12 cellular contexts compared by ENCODE assay signal in the genomic region with DNA sequence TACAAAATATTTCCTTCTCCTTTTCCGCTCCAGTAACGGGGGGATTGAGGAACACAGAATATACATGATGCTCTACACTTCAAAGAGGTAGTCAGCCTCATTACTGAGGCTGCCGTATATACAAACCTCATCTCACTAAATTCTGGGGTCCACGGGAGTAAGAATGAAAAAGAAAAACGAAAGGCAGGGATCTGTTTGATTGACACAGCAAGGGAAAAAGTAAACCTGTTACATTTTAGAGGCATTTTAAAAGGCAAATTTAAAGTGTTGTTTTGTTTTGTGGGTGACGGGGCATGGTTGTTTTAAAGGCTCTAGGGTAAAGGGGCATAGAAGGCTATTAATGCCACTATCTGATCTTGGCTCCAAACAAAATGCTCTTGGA. TPM values are rescaled to one million over a fixed set of nuclear protein-coding genes. Genes with fewer than 3 reads are reported as not detected.
DNase-seq lines count a peak whose midpoint lies in the region; ATAC-seq, FAIRE-seq and TF ChIP-seq lines count a peak whose summit lies in the region.
"Had no signal": no experiment of that assay in that cellular context is flagged by ENCODE, and none has a peak within 500 bp of the region (broad histone marks: within the 10 kb centered on the region; RNA-seq: fewer than 3 reads in every experiment).

No MANE protein-coding gene starts in this region.

- no peaks in the 10 kb centered on the region for H3K36me3 ChIP-seq in BLaER1
- no peaks in the 10 kb centered on the region for H3K36me3 ChIP-seq in KMS-11 (ENCODE audit: insufficient read depth)
- no peaks in the 10 kb centered on the region for H3K36me3 ChIP-seq in H1 (ENCODE audit: control insufficient read depth in 2 of 4, insufficient read depth in 4 of 4, low read length in 3 of 4)
- no peaks in the 10 kb centered on the region for H3K36me3 ChIP-seq in neural progenitor cell

- H3K9ac ChIP-seq in BLaER1 (peak overlapping the region; percentile 52; the same call in 1 of the 2 replicates), KMS-11 (no peak overlapping the region), H1 (replicated peaks in 1 of 4; ENCODE audit: extremely low read depth in 1 of 4, low read depth in 3 of 4, low read length in 3 of 4) (no peak overlapping the region), neural progenitor cell (no peak overlapping the region)

- H2BK5ac ChIP-seq in H1 (ENCODE audit: low read depth, low read length) = no peak overlapping the region

- peaks cover 26% of the 10 kb centered on the region for H3K27me3 Mint-ChIP-seq in neural progenitor cell (ENCODE audit: insufficient read depth, low read depth)
- peaks cover 52% of the 10 kb centered on the region for H3K27me3 Mint-ChIP-seq in stimulated activated memory B cell treated with anti-CD40 and anti-IgM and Interleukin-4, amounts not matched to agents 10 μg/mL and 1 μg/mL and 100 μg/mL, for 72 hours

- POLR2A ChIA-PET in H1 (lab: Charles Lee; ENCODE audit: partially characterized antibody) = interaction anchor here (1.2 kb wide), 1 partner anchor 14 kb away, joined by 5 read pairs; no protein-coding TSS in a partner anchor

- peaks cover 40% of the 10 kb centered on the region for H3K23me2 ChIP-seq in H1 (ENCODE audit: low read depth, low read length)

- H3K4me2 ChIP-seq in BLaER1 (peak overlapping the region; percentile 69), KMS-11 (0 out of 2 replicates have a peak overlapping the region, but pooled peaks have one; percentile 77), H1 (ENCODE audit: insufficient read depth in 1 of 2, low read depth in 2 of 2, low read length in 2 of 2) (peak overlapping the region; percentile 99), neural progenitor cell (peak overlapping the region; percentile 83)

- no peak overlapping the region for H3K23ac ChIP-seq in H1 (ENCODE audit: insufficient read length)

- no peak for TF ChIP-seq POLR2A in H1 (IDR thresholded peaks at IDR 0.05; ENCODE audit: control extremely low read depth in 1 of 2, low read depth in 2 of 2, low read length in 2 of 2)

- peaks cover 31% of the 10 kb centered on the region for H3K27me3 ChIP-seq in BLaER1
- H3K27me3 ChIP-seq in KMS-11 (ENCODE audit: insufficient read depth, low read depth) = no peaks in the 10 kb centered on the region
- H3K27me3 ChIP-seq in H1 (replicated peaks in 1 of 4; ENCODE audit: control insufficient read depth in 3 of 4, extremely low read depth in 1 of 4, insufficient read depth in 3 of 4, low read length in 3 of 4) = peaks cover 23 to 43% (median 41%) of the 10 kb centered on the region in 4 experiments; a peak in 6 of 7 replicates
- H3K27me3 ChIP-seq in neural progenitor cell = peaks cover 63% of the 10 kb centered on the region

- no peak for TF ChIP-seq EP300 in H1 (IDR thresholded peaks at IDR 0.05; ENCODE audit: borderline replicate concordance in 1 of 2, low read depth in 2 of 2, low read length in 2 of 2)

- H3K4me1 ChIP-seq in BLaER1 = peaks cover 32% of the 10 kb centered on the region
- peaks cover 46% of the 10 kb centered on the region for H3K4me1 ChIP-seq in KMS-11 (ENCODE audit: low read depth, poor library complexity, severe bottlenecking)
- peaks cover 0 to 12% (median 11%) of the 10 kb centered on the region in 4 experiments; a peak in 6 of 7 replicates for H3K4me1 ChIP-seq in H1 (replicated peaks in 1 of 4; ENCODE audit: control insufficient read depth in 3 of 4, insufficient read depth in 4 of 4, low read length in 3 of 4)
- peaks cover 21% of the 10 kb centered on the region for H3K4me1 ChIP-seq in neural progenitor cell

- H3K9me3 ChIP-seq in BLaER1 (peaks cover 43% of the 10 kb centered on the region), H1 (ENCODE audit: insufficient read depth in 2 of 2, low read depth in 1 of 2, low read length in 1 of 2) (no peaks in the 10 kb centered on the region), neural progenitor cell (ENCODE audit: low read depth) (no peaks in the 10 kb centered on the region)

- H3K18ac ChIP-seq in H1 (ENCODE audit: extremely low read depth, low read length) = no peak overlapping the region

- DNase-seq in H1 (ENCODE audit: low read depth in 1 of 2, low spot score in 2 of 2) = no peak
- DNase-seq in neural progenitor cell (ENCODE audit: low spot score) = no peak
- DNase-seq in HuH-7.5 (ENCODE audit: low spot score) = no peak
- no peak for DNase-seq in NCI-H526 (lab: John Stamatoyannopoulos, UW)
- DNase-seq: activated gamma-delta T cell treated with Interleukin-2 at 50 U/mL for 16 hours, NCI-H510A had no signal

- CTCF ChIA-PET in H1 (lab: Charles Lee; ENCODE audit: partially characterized antibody) = interaction anchor here (0.5 to 3.0 kb wide), 51 partner anchors 9 to 1790 kb away, joined by 3 to 11 read pairs (median 4); no protein-coding TSS in a partner anchor

- H3K27ac ChIP-seq in BLaER1 (no peak overlapping the region), KMS-11 (no peak overlapping the region), H1 (ENCODE audit: low read depth, low read length) (no peak overlapping the region), neural progenitor cell (no peak overlapping the region)
- H3K27ac ChIP-seq: VCaP had no signal

- H2AFZ ChIP-seq in KMS-11 (ENCODE audit: low read depth) (peak overlapping the region; percentile 76; the same call in 1 of the 2 replicates), H1 (ENCODE audit: low read length) (no peak overlapping the region), neural progenitor cell (replicated peaks) (no peak overlapping the region)

- no peak overlapping the region for H4K8ac ChIP-seq in H1 (ENCODE audit: extremely low read depth, insufficient read depth, low read length)

- H3K4ac ChIP-seq in H1 (replicated peaks; ENCODE audit: insufficient read length, low read depth, low read length) = no peak overlapping the region

- no peaks in the 10 kb centered on the region for H3K79me1 ChIP-seq in H1 (ENCODE audit: low read depth, low read length)

- H3K27ac Mint-ChIP-seq in neural progenitor cell = peak overlapping the region; percentile 10
- no peak overlapping the region for H3K27ac Mint-ChIP-seq in stimulated activated memory B cell treated with anti-CD40 and anti-IgM and Interleukin-4, amounts not matched to agents 10 μg/mL and 1 μg/mL and 100 μg/mL, for 72 hours

- H3K56ac ChIP-seq in H1 (replicated peaks; ENCODE audit: insufficient read length, low read depth, low read length) = peak overlapping the region; percentile 10

- no peak overlapping the region for H2BK120ac ChIP-seq in H1 (replicated peaks; ENCODE audit: low read depth, low read length)

- peaks cover 21% of the 10 kb centered on the region for H3F3A ChIP-seq in neural progenitor cell (ENCODE audit: low read depth)

- H2BK15ac ChIP-seq in H1 (ENCODE audit: low read length) = no peak overlapping the region

- no peak overlapping the region for H2BK12ac ChIP-seq in H1 (ENCODE audit: low read depth, low read length)

- no peak overlapping the region for H4K5ac ChIP-seq in H1 (ENCODE audit: insufficient read length, low read depth, low read length)

- no peaks in the 10 kb centered on the region for H3K9me3 Mint-ChIP-seq in neural progenitor cell
- H3K9me3 Mint-ChIP-seq in stimulated activated memory B cell treated with anti-CD40 and anti-IgM and Interleukin-4, amounts not matched to agents 10 μg/mL and 1 μg/mL and 100 μg/mL, for 72 hours = no peaks in the 10 kb centered on the region

- no peak for TF ChIP-seq RAD21 in H1 (IDR thresholded peaks at IDR 0.05 in 1 of 2, conservative IDR thresholded peaks at IDR 0.05 in 1 of 2; ENCODE audit: low read depth in 2 of 2, low read length in 2 of 2)

- FAIRE-seq in H1 (lab: Jason Lieb, UNC) = no peak
- FAIRE-seq: H54 had no signal

- H3K4me1 Mint-ChIP-seq in neural progenitor cell = peaks cover 39% of the 10 kb centered on the region
- no peaks in the 10 kb centered on the region for H3K4me1 Mint-ChIP-seq in stimulated activated memory B cell treated with anti-CD40 and anti-IgM and Interleukin-4, amounts not matched to agents 10 μg/mL and 1 μg/mL and 100 μg/mL, for 72 hours

- H2AK5ac ChIP-seq in H1 (ENCODE audit: low read depth, low read length) = no peak overlapping the region

- ATAC-seq in stimulated activated memory B cell treated with anti-CD40 and anti-IgM and Interleukin-4, amounts not matched to agents 10 μg/mL and 1 μg/mL and 100 μg/mL, for 72 hours = no peak
- no peak for ATAC-seq in GM21367 (IDR thresholded peaks at IDR 0.05; ENCODE audit: unreplicated experiment)

- H4K20me1 ChIP-seq in BLaER1 = no peaks in the 10 kb centered on the region
- H4K20me1 ChIP-seq in KMS-11 (ENCODE audit: insufficient read depth) = no peaks in the 10 kb centered on the region
- H4K20me1 ChIP-seq in H1 (replicated peaks in 1 of 2; ENCODE audit: control insufficient read depth in 1 of 2, insufficient read depth in 2 of 2, low read length in 2 of 2) = peaks cover 0 to 5% of the 10 kb centered on the region in 2 experiments
- H4K20me1 ChIP-seq in neural progenitor cell (ENCODE audit: low read depth) = peaks cover 7% of the 10 kb centered on the region

- H2BK20ac ChIP-seq in H1 (ENCODE audit: low read length) = no peak overlapping the region

- peak overlapping the region; percentile 61 for H3K4me3 ChIP-seq in BLaER1
- H3K4me3 ChIP-seq in KMS-11 (IDR thresholded peaks at IDR 0.05; ENCODE audit: insufficient read depth, low read depth, low read length) = no peak overlapping the region
- peak overlapping the region; percentile 25 to 67 (median 37); a peak in 6 of 8 replicates for H3K4me3 ChIP-seq in H1 (ENCODE audit: extremely low read depth in 1 of 4, insufficient read depth in 2 of 4, low read depth in 3 of 4, low read length in 4 of 4)
- H3K4me3 ChIP-seq in neural progenitor cell = peak overlapping the region; percentile 57

- no peaks in the 10 kb centered on the region for H3K79me2 ChIP-seq in KMS-11 (ENCODE audit: insufficient read depth, low read depth)
- H3K79me2 ChIP-seq in H1 (ENCODE audit: control insufficient read depth in 1 of 2, insufficient read depth in 2 of 2, low read length in 2 of 2) = no peaks in the 10 kb centered on the region
- H3K79me2 ChIP-seq in neural progenitor cell (ENCODE audit: low read depth) = no peaks in the 10 kb centered on the region

- H3K4me3 Mint-ChIP-seq in neural progenitor cell = peak overlapping the region; percentile 93
- H3K4me3 Mint-ChIP-seq in stimulated activated memory B cell treated with anti-CD40 and anti-IgM and Interleukin-4, amounts not matched to agents 10 μg/mL and 1 μg/mL and 100 μg/mL, for 72 hours = no peak overlapping the region

- no peaks in the 10 kb centered on the region for H3K36me3 Mint-ChIP-seq in neural progenitor cell
- no peaks in the 10 kb centered on the region for H3K36me3 Mint-ChIP-seq in stimulated activated memory B cell treated with anti-CD40 and anti-IgM and Interleukin-4, amounts not matched to agents 10 μg/mL and 1 μg/mL and 100 μg/mL, for 72 hours

- H4K91ac ChIP-seq in H1 (replicated peaks; ENCODE audit: insufficient read length, low read length) = no peak overlapping the region

- no peak overlapping the region for H3K14ac ChIP-seq in H1 (ENCODE audit: insufficient read length)

- 29% methylated on average over 6 of the region's 6 CpGs; no CpG with 5 or more reads in 1 of the 2 experiments for WGBS in H1 (ENCODE audit: extremely low coverage in 1 of 2, insufficient coverage in 1 of 2, insufficient read length in 1 of 2, insufficient replicate concordance in 2 of 2, low coverage in 1 of 2, low lambda C conversion rate in 2 of 2, missing lambda C conversion rate in 1 of 2), 2 experiments

- no peak for TF ChIP-seq CTCF in KMS-11 (conservative IDR thresholded peaks at IDR 0.05; ENCODE audit: low read depth, low read length)
- no peak for TF ChIP-seq CTCF in H1 (IDR thresholded peaks at IDR 0.05; ENCODE audit: control extremely low read depth in 1 of 3, insufficient read depth in 1 of 3, low read depth in 1 of 3, low read length in 3 of 3)
- TF ChIP-seq CTCF in neural progenitor cell (IDR thresholded peaks at IDR 0.05) = no peak

RNA-seq across cellular contexts. Expression of gene PCDH10, which starts 2.9 kb away (rescaled TPM):
- total RNA-seq in H1 (2021; fragmentation: NEBNext Ultra II Directional; extraction: Animal tissue kit (Norgen Biotek cat#: 25700)) = 9.3 and 10.0 TPM in 2 replicates
- polyA plus RNA-seq in H1 (2011; rRNA removed) = 2.2 and 3.0 TPM in 2 replicates
- polyA plus RNA-seq in H1 (2011; cell fraction: cytosol; rRNA removed) = 2.6 TPM
- polyA plus RNA-seq in H1 (2011; cell fraction: nucleus; rRNA removed) = 5.5 TPM
- 1.9 to 3.1 TPM (median 2.6 TPM) in 4 replicates for polyA plus RNA-seq in H1 (2012, experiment 1 of 2)
- polyA plus RNA-seq in H1 (2012, experiment 2 of 2) = 1.1 TPM
- polyA plus RNA-seq in H1 (2013, experiment 1 of 2) = 24.2 TPM
- 22.9 TPM for polyA plus RNA-seq in H1 (2013, experiment 2 of 2)
- polyA minus RNA-seq in H1 (2011; rRNA and poly(A)+ RNA removed) = 5.8 and 6.0 TPM in 2 replicates
- 4.3 TPM for polyA minus RNA-seq in H1 (2011; cell fraction: cytosol; rRNA and poly(A)+ RNA removed)
- 11.5 TPM for polyA minus RNA-seq in H1 (2011; cell fraction: nucleus; rRNA and poly(A)+ RNA removed)
- 0.15 and 0.46 TPM in 2 replicates for total RNA-seq in neural progenitor cell (ENCODE audit: low replicate concordance)
